38 cellular contexts compared by ENCODE assay signal in genomic region chr20:6362245-6362644, GRCh38.
"Had no signal": no experiment of that assay in that cellular context is flagged by ENCODE, and none has a peak within 500 bp of the region (broad histone marks: within the 10 kb centered on the region; RNA-seq: fewer than 3 reads in every experiment).

No MANE protein-coding gene starts in this region.

- H3K27ac Mint-ChIP-seq: activated naive CD4-positive, alpha-beta T cell treated with anti-CD3 and anti-CD28 coated beads for 36 hours; activated naive CD4-positive, alpha-beta T cell treated with anti-CD3 and anti-CD28 coated beads, Interleukin-2, amount 10 ng/mL, durations not matched to agents 7 days and 5 days; activated naive CD4-positive, alpha-beta T cell treated with anti-CD3 and anti-CD28 coated beads, Interleukin-2, amount 50 U/mL, for 24 hours; activated naive CD4-positive, alpha-beta T cell treated with anti-CD3 and anti-CD28 coated beads, Interleukin-2, amount 50 U/mL, for 72 hours; activated naive CD8-positive, alpha-beta T cell; activated naive CD8-positive, alpha-beta T cell treated with anti-CD3 and anti-CD28 coated beads for 36 hours; activated naive CD8-positive, alpha-beta T cell treated with anti-CD3 and anti-CD28 coated beads, Interleukin-2, amount 10 ng/mL, durations not matched to agents 7 days and 5 days; activated naive CD8-positive, alpha-beta T cell treated with anti-CD3 and anti-CD28 coated beads, Interleukin-2, amount 50 U/mL, for 24 hours; activated T-cell treated with anti-CD3 and anti-CD28 coated beads, Interleukin-2, amount 50 U/mL, for 24 hours; activated T-cell treated with anti-CD3 and anti-CD28 coated beads, Interleukin-2, amount 50 U/mL, for 72 hours; activated T-helper 1 cell treated with anti-CD3 and anti-CD28 coated beads, Interleukin-12 subunit alpha, Interleukin-12 subunit beta, Interleukin-2, Interleukin-4 antibody, amounts not matched to agents 30 ng/mL and 10 ng/mL and 1 ng/mL, durations not matched to agents 14 hours and 24 hours and 36 hours; activated T-helper 17 cell treated with anti-CD3 and anti-CD28 coated beads, Interleukin-2, amount 50 U/mL, for 72 hours; activated T-helper 2 cell treated with anti-CD3 and anti-CD28 coated beads, Interferon-gamma antibody, Interleukin-2, Interleukin-4, amounts not matched to agents 10 μg/mL and 5 μg/mL and 100 μg/mL, durations not matched to agents 14 hours and 24 hours and 36 hours; brain had no signal

- H3K9me3 Mint-ChIP-seq: activated naive CD4-positive, alpha-beta T cell treated with anti-CD3 and anti-CD28 coated beads, Interleukin-2, amount 10 ng/mL, durations not matched to agents 7 days and 5 days; activated naive CD8-positive, alpha-beta T cell treated with anti-CD3 and anti-CD28 coated beads for 36 hours; activated naive CD8-positive, alpha-beta T cell treated with anti-CD3 and anti-CD28 coated beads, Interleukin-2, amount 50 U/mL, for 24 hours; activated T-cell treated with anti-CD3 and anti-CD28 coated beads, Interleukin-2, amount 50 U/mL, for 24 hours; activated T-cell treated with anti-CD3 and anti-CD28 coated beads, Interleukin-2, amount 50 U/mL, for 4 hours; activated T-cell treated with anti-CD3 and anti-CD28 coated beads, Interleukin-2, amount 50 U/mL, for 72 hours; activated T-helper 1 cell treated with anti-CD3 and anti-CD28 coated beads, Interleukin-12 subunit alpha, Interleukin-12 subunit beta, Interleukin-2, Interleukin-4 antibody, amounts not matched to agents 30 ng/mL and 10 ng/mL and 1 ng/mL, durations not matched to agents 14 hours and 24 hours and 36 hours; activated T-helper 2 cell treated with anti-CD3 and anti-CD28 coated beads, Interferon-gamma antibody, Interleukin-2, Interleukin-4, amounts not matched to agents 10 μg/mL and 5 μg/mL and 100 μg/mL, durations not matched to agents 14 hours and 24 hours and 36 hours; brain had no signal

- H3K27ac ChIP-seq: ascending aorta, body of pancreas, brain microvascular endothelial cell, breast epithelium, cardiac muscle cell had no signal

- H3K36me3 ChIP-seq: ascending aorta, brain microvascular endothelial cell, breast epithelium, cardiac muscle cell had no signal

- H3K4me1 Mint-ChIP-seq: activated naive CD4-positive, alpha-beta T cell treated with anti-CD3 and anti-CD28 coated beads, Interleukin-2, amount 10 ng/mL, durations not matched to agents 7 days and 5 days; activated naive CD4-positive, alpha-beta T cell treated with anti-CD3 and anti-CD28 coated beads, Interleukin-2, amount 50 U/mL, for 24 hours; activated naive CD8-positive, alpha-beta T cell treated with anti-CD3 and anti-CD28 coated beads for 36 hours; activated naive CD8-positive, alpha-beta T cell treated with anti-CD3 and anti-CD28 coated beads, Interleukin-2, amount 10 ng/mL, durations not matched to agents 7 days and 5 days; activated naive CD8-positive, alpha-beta T cell treated with anti-CD3 and anti-CD28 coated beads, Interleukin-2, amount 50 U/mL, for 24 hours; activated T-helper 17 cell treated with anti-CD3 and anti-CD28 coated beads, Interleukin-2, amount 50 U/mL, for 72 hours; brain; central memory CD8-positive, alpha-beta T cell had no signal

- H3K4me1 ChIP-seq: ascending aorta, body of pancreas, breast epithelium had no signal

- DNase-seq: activated effector memory CD4-positive, alpha-beta T cell treated with anti-CD3 and anti-CD28 coated beads, Interleukin-2, amount 50 U/mL, for 16 hours; activated effector memory CD4-positive, alpha-beta T cell treated with Interleukin-2 at 50 U/mL for 16 hours; activated gamma-delta T cell; activated gamma-delta T cell treated with Interleukin-2 at 50 U/mL for 16 hours; activated naive CD4-positive, alpha-beta T cell; activated naive CD4-positive, alpha-beta T cell treated with anti-CD3 and anti-CD28 coated beads for 36 hours; activated naive CD4-positive, alpha-beta T cell treated with anti-CD3 and anti-CD28 coated beads, Interleukin-2, amount 10 ng/mL, durations not matched to agents 7 days and 5 days; activated naive CD4-positive, alpha-beta T cell treated with anti-CD3 and anti-CD28 coated beads, Interleukin-2, amount 50 U/mL, for 16 hours; activated naive CD4-positive, alpha-beta T cell treated with Interleukin-2 at 50 U/mL for 16 hours; activated naive CD8-positive, alpha-beta T cell treated with anti-CD3 and anti-CD28 coated beads for 36 hours; activated naive CD8-positive, alpha-beta T cell treated with anti-CD3 and anti-CD28 coated beads, Interleukin-2, amount 10 ng/mL, durations not matched to agents 7 days and 5 days; activated naive CD8-positive, alpha-beta T cell treated with anti-CD3 and anti-CD28 coated beads, Interleukin-2, amount 50 U/mL, for 24 hours; activated T-cell treated with anti-CD3 and anti-CD28 coated beads for 4 hours; activated T-cell treated with anti-CD3 and anti-CD28 coated beads, Interleukin-2, amount 50 U/mL, for 1 hour; activated T-cell treated with anti-CD3 and anti-CD28 coated beads, Interleukin-2, amount 50 U/mL, for 24 hours; activated T-cell treated with anti-CD3 and anti-CD28 coated beads, Interleukin-2, amount 50 U/mL, for 4 hours; activated T-cell treated with anti-CD3 and anti-CD28 coated beads, Interleukin-2, amount 50 U/mL, for 48 hours; activated T-cell treated with anti-CD3 and anti-CD28 coated beads, Interleukin-2, amount 50 U/mL, for 72 hours; amniotic stem cell; amygdala; anterior cingulate cortex; aorta; body of pancreas; brain microvascular endothelial cell; caudate nucleus; central memory CD4-positive, alpha-beta T cell; cerebellar nuclear complex had no signal

- H3K27me3 ChIP-seq: ascending aorta, body of pancreas, brain microvascular endothelial cell, breast epithelium, cardiac muscle cell had no signal

- H3K27me3 Mint-ChIP-seq: activated naive CD4-positive, alpha-beta T cell treated with anti-CD3 and anti-CD28 coated beads, Interleukin-2, amount 10 ng/mL, durations not matched to agents 7 days and 5 days; activated naive CD4-positive, alpha-beta T cell treated with anti-CD3 and anti-CD28 coated beads, Interleukin-2, amount 50 U/mL, for 24 hours; activated naive CD8-positive, alpha-beta T cell treated with anti-CD3 and anti-CD28 coated beads, Interleukin-2, amount 50 U/mL, for 24 hours; activated T-cell treated with anti-CD3 and anti-CD28 coated beads, Interleukin-2, amount 50 U/mL, for 24 hours; activated T-helper 17 cell treated with anti-CD3 and anti-CD28 coated beads, Interleukin-2, amount 50 U/mL, for 72 hours; brain; central memory CD8-positive, alpha-beta T cell had no signal

- H3K4me3 Mint-ChIP-seq: activated naive CD4-positive, alpha-beta T cell treated with anti-CD3 and anti-CD28 coated beads for 36 hours; activated naive CD4-positive, alpha-beta T cell treated with anti-CD3 and anti-CD28 coated beads, Interleukin-2, amount 10 ng/mL, durations not matched to agents 7 days and 5 days; activated naive CD4-positive, alpha-beta T cell treated with anti-CD3 and anti-CD28 coated beads, Interleukin-2, amount 50 U/mL, for 24 hours; activated naive CD8-positive, alpha-beta T cell; activated naive CD8-positive, alpha-beta T cell treated with anti-CD3 and anti-CD28 coated beads for 36 hours; activated naive CD8-positive, alpha-beta T cell treated with anti-CD3 and anti-CD28 coated beads, Interleukin-2, amount 10 ng/mL, durations not matched to agents 7 days and 5 days; activated naive CD8-positive, alpha-beta T cell treated with anti-CD3 and anti-CD28 coated beads, Interleukin-2, amount 50 U/mL, for 24 hours; activated T-cell treated with anti-CD3 and anti-CD28 coated beads, Interleukin-2, amount 50 U/mL, for 24 hours; activated T-cell treated with anti-CD3 and anti-CD28 coated beads, Interleukin-2, amount 50 U/mL, for 4 hours; activated T-cell treated with anti-CD3 and anti-CD28 coated beads, Interleukin-2, amount 50 U/mL, for 72 hours; activated T-helper 1 cell treated with anti-CD3 and anti-CD28 coated beads, Interleukin-12 subunit alpha, Interleukin-12 subunit beta, Interleukin-2, Interleukin-4 antibody, amounts not matched to agents 30 ng/mL and 10 ng/mL and 1 ng/mL, durations not matched to agents 14 hours and 24 hours and 36 hours; activated T-helper 17 cell treated with anti-CD3 and anti-CD28 coated beads, Interleukin-2, amount 50 U/mL, for 72 hours; brain; central memory CD8-positive, alpha-beta T cell had no signal

- H3K36me3 Mint-ChIP-seq: activated naive CD4-positive, alpha-beta T cell treated with anti-CD3 and anti-CD28 coated beads, Interleukin-2, amount 10 ng/mL, durations not matched to agents 7 days and 5 days; activated naive CD4-positive, alpha-beta T cell treated with anti-CD3 and anti-CD28 coated beads, Interleukin-2, amount 50 U/mL, for 24 hours; activated naive CD4-positive, alpha-beta T cell treated with anti-CD3 and anti-CD28 coated beads, Interleukin-2, amount 50 U/mL, for 72 hours; activated naive CD8-positive, alpha-beta T cell; activated naive CD8-positive, alpha-beta T cell treated with anti-CD3 and anti-CD28 coated beads for 36 hours; activated naive CD8-positive, alpha-beta T cell treated with anti-CD3 and anti-CD28 coated beads, Interleukin-2, amount 10 ng/mL, durations not matched to agents 7 days and 5 days; brain had no signal

- H3K9me3 ChIP-seq: ascending aorta, body of pancreas, breast epithelium had no signal

- ATAC-seq: activated naive CD4-positive, alpha-beta T cell treated with anti-CD3 and anti-CD28 coated beads, Interleukin-2, amount 50 U/mL, for 72 hours; activated naive CD8-positive, alpha-beta T cell treated with anti-CD3 and anti-CD28 coated beads, Interleukin-2, amount 50 U/mL, for 24 hours; activated T-cell treated with anti-CD3 and anti-CD28 coated beads, Interleukin-2, amount 50 U/mL, for 4 hours; activated T-cell treated with anti-CD3 and anti-CD28 coated beads, Interleukin-2, amount 50 U/mL, for 72 hours; activated T-helper 17 cell treated with anti-CD3 and anti-CD28 coated beads, Interleukin-2, amount 50 U/mL, for 72 hours; body of pancreas had no signal

- H3K4me3 ChIP-seq: ascending aorta, body of pancreas, breast epithelium, cardiac muscle cell had no signal
